In the genomic region with DNA sequence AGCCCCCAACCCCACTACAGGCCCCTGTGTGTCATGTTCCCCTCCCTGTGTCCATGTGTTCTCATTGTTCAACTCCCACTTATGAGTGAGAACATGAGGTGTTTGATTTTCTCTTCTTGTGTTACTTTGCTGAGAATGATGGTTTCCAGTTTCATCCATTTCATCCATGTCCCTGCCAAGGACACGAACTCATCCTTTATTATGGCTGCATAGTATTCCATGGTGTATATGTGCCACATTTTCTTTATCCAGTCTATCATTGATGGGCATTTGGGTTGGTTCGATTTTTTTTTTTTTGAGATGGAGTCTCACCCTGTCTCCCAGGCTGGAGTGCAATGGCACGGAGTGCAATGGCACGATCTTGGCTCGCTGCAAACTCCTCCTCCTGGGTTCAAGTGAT, we compare ENCODE assay signal across 2 cellular contexts.
TF ChIP-seq lines count a peak whose summit lies in the region.

No MANE protein-coding gene starts in this region.

TF ChIP-seq in HEK293, 187 proteins besides CTCF, POLR2A, EP300 and RAD21:
- TF ChIP-seq ZNF146 (tag by site-specific recombination; IDR thresholded peaks at IDR 0.05): peak; percentile 81

TF ChIP-seq in HepG2, 621 proteins besides CTCF, POLR2A, EP300 and RAD21:
- TF ChIP-seq ZNF260 (CRISPR knock-in tag; IDR thresholded peaks at IDR 0.05; ENCODE audit: borderline replicate concordance, low read depth): 0 out of 2 replicates have a peak, but pooled peaks have one; percentile 72
- 0 out of 2 replicates have a peak, but pooled peaks have one; percentile 25 for TF ChIP-seq ZBTB38 (CRISPR knock-in tag; IDR thresholded peaks at IDR 0.05)
- TF ChIP-seq KDM1A (CRISPR knock-in tag; IDR thresholded peaks at IDR 0.05): 0 out of 2 replicates have a peak, but pooled peaks have one; percentile 10
TF ChIP-seq in HepG2: peak in this region for 3; not testable (repeated sequence) for 618.
